ENCODE assay signal across 8 cellular contexts in the genomic region with DNA sequence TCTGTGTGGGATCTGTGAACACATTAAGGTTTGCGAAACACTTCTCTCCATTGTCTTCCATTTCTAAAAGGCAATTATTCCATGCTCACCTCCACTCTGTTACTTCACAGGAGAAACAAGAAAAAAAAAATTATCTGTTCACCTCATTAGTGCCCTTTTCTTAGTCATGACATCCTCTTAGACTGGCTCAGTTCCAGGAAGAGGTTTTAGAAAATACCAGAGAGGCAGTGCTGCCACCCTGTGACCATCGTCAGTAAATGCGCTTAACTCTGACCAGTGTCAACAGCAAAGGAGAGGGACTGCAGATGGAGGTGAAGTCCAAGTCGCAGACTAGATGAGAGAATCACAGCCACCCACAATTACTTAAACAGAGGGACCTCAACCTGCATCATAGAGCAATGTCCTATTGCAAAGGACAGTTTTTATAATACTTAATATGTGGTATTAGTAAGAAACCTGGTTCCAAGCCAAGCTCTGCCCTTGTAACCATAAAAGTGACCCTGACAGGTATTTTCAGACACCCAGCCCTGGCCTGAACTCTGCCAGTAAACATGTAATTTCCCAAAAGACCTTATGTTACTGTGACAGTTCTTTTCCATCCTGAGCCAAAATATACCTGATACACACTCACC. TPM values are rescaled to one million over a fixed set of nuclear protein-coding genes. Genes with fewer than 3 reads are reported as not detected.
DNase-seq lines count a peak whose midpoint lies in the region; ATAC-seq, FAIRE-seq and TF ChIP-seq lines count a peak whose summit lies in the region.

No MANE protein-coding gene starts in this region.

- FAIRE-seq in A549 (lab: Jason Lieb, UNC) = peak; percentile 100

- H3K4me3 ChIP-seq in A549 = no peak overlapping the region

- TF ChIP-seq CTCF in A549 (IDR thresholded peaks at IDR 0.05) = peak; percentile 89

- TF ChIP-seq RAD21 in A549 (conservative IDR thresholded peaks at IDR 0.05 in 1 of 2, IDR thresholded peaks at IDR 0.05 in 1 of 2) = peak; percentile 57 to 77

- H3K4me1 ChIP-seq in A549 = no peaks in the 10 kb centered on the region

- no peak overlapping the region for H3K27ac ChIP-seq in A549

- intact Hi-C loops in left cardiac atrium (cut with DNase I) = no loop called here

- CTCF ChIA-PET in A549 (lab: Yijun Ruan, JAX) = interaction anchor here (0.6 to 46.4 kb wide), 27 partner anchors 12 to 935 kb away, joined by 3 to 1153 read pairs (median 4); partner anchors contain the start of genes CEACAM21 and ERICH4

- no peak for TF ChIP-seq EP300 in A549 (IDR thresholded peaks at IDR 0.05)

- no peak for TF ChIP-seq POLR2A in A549 (IDR thresholded peaks at IDR 0.05; ENCODE audit: low read length)

- ATAC-seq in A549 (peak; percentile 71 to 91), GM18502 (IDR thresholded peaks at IDR 0.05; ENCODE audit: poor library complexity, unreplicated experiment) (peak; percentile 50), left cardiac atrium (peak; percentile 57 to 63), GM18870 (IDR thresholded peaks at IDR 0.05; ENCODE audit: unreplicated experiment) (no peak)

- no peak overlapping the region for H3K4me2 ChIP-seq in A549

- 24% methylated on average over 4 of the region's 4 CpGs for WGBS in A549 (ENCODE audit: missing lambda C conversion rate)

- H3K9me3 ChIP-seq in A549 = 0 out of 3 replicates have a peak, but pooled peaks cover 3% of the 10 kb centered on the region

- DNase-seq in A549 (ENCODE audit: low read depth in 1 of 2, low spot score in 1 of 2) = peak; percentile 88 to 92
- DNase-seq in MV-4-11 (lab: John Stamatoyannopoulos, UW) = peak; percentile 90
- peak; percentile 10 to 65 for DNase-seq in SW 1271 (lab: John Stamatoyannopoulos, UW)
- DNase-seq in activated naive CD8-positive, alpha-beta T cell treated with anti-CD3 and anti-CD28 coated beads, Interleukin-2, amount 50 U/mL, for 16 hours (ENCODE audit: low read depth, low spot score) = peak; percentile 19
- DNase-seq in left cardiac atrium = peak; percentile 53
- peak; percentile 32 to 50 for DNase-seq in stimulated activated CD4-positive, alpha-beta T cell treated with anti-CD3 and anti-CD28 coated beads, Interleukin-12 subunit alpha, Interleukin-12 subunit beta, amount 100 ng/mL, for 24 hours (ENCODE audit: low read depth in 2 of 2)

- POLR2A ChIA-PET in A549 (lab: Yijun Ruan, JAX) = no interaction called here

TF ChIP-seq in A549, 52 proteins besides CTCF, POLR2A, EP300 and RAD21:
- no peak for TF ChIP-seq EHF (CRISPR knock-in tag; IDR thresholded peaks at IDR 0.05)
- peak; percentile 18; the same call in 1 of the 3 replicates for TF ChIP-seq BCL3 (IDR thresholded peaks at IDR 0.05)
- peak; percentile 40; the same call in 2 of the 3 replicates for TF ChIP-seq SMC3 (IDR thresholded peaks at IDR 0.05)
- peak; percentile 22 to 43; a peak in 2 of 4 replicates for TF ChIP-seq CEBPB (IDR thresholded peaks at IDR 0.05)
- no peak for TF ChIP-seq GATA3 (IDR thresholded peaks at IDR 0.05; ENCODE audit: borderline replicate concordance)

RNA-seq across cellular contexts. Expression of gene CEACAM21, which starts 19.4 kb away (rescaled TPM):
- not detected in 2 replicates for polyA plus RNA-seq in A549 (2011; rRNA removed)
- polyA plus RNA-seq in A549 (2012; cell fraction: cytosol; rRNA removed) = not detected in 2 replicates
- not detected in 2 replicates for polyA plus RNA-seq in A549 (2012; cell fraction: nucleus; rRNA removed)
- polyA plus RNA-seq in A549 (2017; fragmentation: RNase III; extraction: RNeasy Plus Mini Kit Qiagen cat#74134 plus additional on column Dnase treatment) = not detected in 3 replicates
- polyA minus RNA-seq in A549 (2011; rRNA and poly(A)+ RNA removed) = not detected in 2 replicates
- total RNA-seq in left cardiac atrium = 1 to 10 TPM in 1 of 2 donors, under 1 TPM in 1; 0.89 to 1.2 TPM

RNA-seq across cellular contexts. Expression of gene CEACAM4, which starts 31.5 kb away (rescaled TPM):
- polyA plus RNA-seq in A549 (2011; rRNA removed) (not detected in 2 replicates), A549 (2017; fragmentation: RNase III; extraction: RNeasy Plus Mini Kit Qiagen cat#74134 plus additional on column Dnase treatment) (not detected in 3 replicates)
- polyA plus RNA-seq in A549 (2012; cell fraction: cytosol; rRNA removed) = not detected in 2 replicates
- polyA plus RNA-seq in A549 (2012; cell fraction: nucleus; rRNA removed) = not detected in 2 replicates
- not detected in 2 replicates for polyA minus RNA-seq in A549 (2011; rRNA and poly(A)+ RNA removed)
- total RNA-seq in left cardiac atrium = under 1 TPM; 0.84 to 0.91 TPM

Comparison
In these comparisons a context has a peak if more than half of its experiments do, and no peak if none do; other contexts are left out.
1. DNase-seq: peak in every context shown above with its lines; median percentile 90 in A549; 90 in MV-4-11; 53 in left cardiac atrium; 41 in stimulated activated CD4-positive, alpha-beta T cell treated with anti-CD3 and anti-CD28 coated beads, Interleukin-12 subunit alpha, Interleukin-12 subunit beta, amount 100 ng/mL, for 24 hours; 38 in SW 1271; 19 in activated naive CD8-positive, alpha-beta T cell treated with anti-CD3 and anti-CD28 coated beads, Interleukin-2, amount 50 U/mL, for 16 hours.